ENCODE assay signal across 9 cellular contexts in the genomic region with DNA sequence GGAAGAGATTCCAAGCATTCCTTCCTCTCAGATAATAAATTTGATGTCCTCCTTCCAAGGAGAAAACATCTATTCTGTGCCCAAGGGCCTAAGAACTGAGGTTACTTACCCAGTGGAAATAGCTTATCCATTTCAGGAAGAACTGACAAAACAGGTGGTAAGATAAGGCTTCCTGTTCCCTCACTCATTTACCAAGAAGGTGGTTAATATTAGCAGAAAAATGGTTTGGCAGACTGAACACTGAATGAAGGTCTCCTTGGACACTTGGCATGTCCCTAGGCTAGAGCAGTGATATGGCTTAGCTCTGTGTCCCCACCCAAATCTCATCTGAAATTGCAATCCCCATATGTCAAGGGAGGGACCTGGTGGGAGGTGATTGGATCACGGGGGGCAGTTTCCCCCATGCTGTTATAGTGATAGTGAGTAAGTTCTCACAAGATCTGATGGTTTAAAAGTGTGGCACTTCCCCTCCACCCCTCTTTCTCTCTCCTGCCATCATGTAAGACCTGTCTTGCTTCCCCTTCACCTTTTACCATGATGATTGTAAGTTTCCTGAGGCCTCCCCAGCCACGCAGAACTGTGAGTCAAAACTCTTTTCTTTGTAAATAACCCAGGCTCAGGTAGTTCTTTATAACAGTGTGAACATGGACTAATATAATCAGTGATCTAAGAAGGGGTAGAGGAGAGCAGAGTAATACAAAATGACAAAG.
DNase-seq lines count a peak whose midpoint lies in the region; ATAC-seq, FAIRE-seq and TF ChIP-seq lines count a peak whose summit lies in the region.
"Had no signal": no experiment of that assay in that cellular context is flagged by ENCODE, and none has a peak within 500 bp of the region (broad histone marks: within the 10 kb centered on the region; RNA-seq: fewer than 3 reads in every experiment).

No MANE protein-coding gene starts in this region.

- no peak overlapping the region for H3K4me3 Mint-ChIP-seq in astrocyte (ENCODE audit: unreplicated experiment)

- no peak for TF ChIP-seq CTCF in astrocyte (IDR thresholded peaks at IDR 0.05; ENCODE audit: insufficient read depth, low read depth, low read length)

- H3K27me3 ChIP-seq in astrocyte (ENCODE audit: insufficient read depth, low read length), result no peaks in the 10 kb centered on the region
- H3K27me3 ChIP-seq: BLaER1 treated with 17β-estradiol and CSF1 and Interleukin-3, amounts not matched to agents 10 nM and 100 nM had no signal

- no peak overlapping the region for H3K9ac ChIP-seq in astrocyte (ENCODE audit: low read length)
- H3K9ac ChIP-seq: BLaER1 treated with 17β-estradiol and CSF1 and Interleukin-3, amounts not matched to agents 10 nM and 100 nM had no signal

- H3K9me3 ChIP-seq in astrocyte (ENCODE audit: insufficient read depth, low read depth, low read length), result no peaks in the 10 kb centered on the region
- H3K9me3 ChIP-seq: BLaER1 treated with 17β-estradiol and CSF1 and Interleukin-3, amounts not matched to agents 10 nM and 100 nM had no signal

- no peak for FAIRE-seq in astrocyte (lab: Jason Lieb, UNC)

- H3K4me1 Mint-ChIP-seq in astrocyte (ENCODE audit: low read depth, unreplicated experiment), result no peaks in the 10 kb centered on the region

- H3K4me3 ChIP-seq in astrocyte (ENCODE audit: insufficient read depth, low read depth, low read length), result no peak overlapping the region
- H3K4me3 ChIP-seq: BLaER1 treated with 17β-estradiol and CSF1 and Interleukin-3, amounts not matched to agents 10 nM and 100 nM had no signal

- H3K4me1 ChIP-seq in astrocyte (ENCODE audit: insufficient read depth, low read length), result no peaks in the 10 kb centered on the region

- H3K27ac Mint-ChIP-seq in astrocyte (ENCODE audit: unreplicated experiment), result no peak overlapping the region

- H3K27me3 Mint-ChIP-seq in astrocyte (ENCODE audit: low read depth, unreplicated experiment), result peaks cover 2% of the 10 kb centered on the region

- H3K36me3 Mint-ChIP-seq in astrocyte (ENCODE audit: low read depth, unreplicated experiment), result no peaks in the 10 kb centered on the region

- peak overlapping the region; percentile 32 for H2AFZ ChIP-seq in astrocyte (ENCODE audit: low read depth, low read length)

- no peaks in the 10 kb centered on the region for H4K20me1 ChIP-seq in astrocyte (ENCODE audit: insufficient read depth, low read length)
- H4K20me1 ChIP-seq: BLaER1 treated with 17β-estradiol and CSF1 and Interleukin-3, amounts not matched to agents 10 nM and 100 nM had no signal

- ATAC-seq in GM18861 (IDR thresholded peaks at IDR 0.05; ENCODE audit: unreplicated experiment) (peak; percentile 26), GM21390 (IDR thresholded peaks at IDR 0.05; ENCODE audit: unreplicated experiment) (peak; percentile 15), HG03103 (IDR thresholded peaks at IDR 0.05; ENCODE audit: low read depth, unreplicated experiment) (peak; percentile 11)

- H3K9me3 Mint-ChIP-seq in astrocyte (ENCODE audit: unreplicated experiment), result no peaks in the 10 kb centered on the region

- no peak for DNase-seq in astrocyte (ENCODE audit: low read depth)
- DNase-seq in activated CD8-positive, alpha-beta memory T cell treated with anti-CD3 and anti-CD28 coated beads for 24 hours, result no peak
- DNase-seq in A172 (ENCODE audit: low spot score), result no peak
- no peak for DNase-seq in NCI-H524 (lab: John Stamatoyannopoulos, UW)
- DNase-seq in activated naive CD4-positive, alpha-beta T cell treated with anti-CD3 and anti-CD28 coated beads, Interleukin-2, amount 50 U/mL, for 16 hours, result no peak

- no peaks in the 10 kb centered on the region for H3K79me2 ChIP-seq in astrocyte (ENCODE audit: insufficient read depth, low read length)

- no peak overlapping the region for H3K4me2 ChIP-seq in astrocyte (ENCODE audit: low read length)
- H3K4me2 ChIP-seq: BLaER1 treated with 17β-estradiol and CSF1 and Interleukin-3, amounts not matched to agents 10 nM and 100 nM had no signal

- H3K27ac ChIP-seq in astrocyte (ENCODE audit: low read depth, low read length), result no peak overlapping the region
- H3K27ac ChIP-seq: BLaER1 treated with 17β-estradiol and CSF1 and Interleukin-3, amounts not matched to agents 10 nM and 100 nM had no signal

- no peaks in the 10 kb centered on the region for H3K36me3 ChIP-seq in astrocyte (ENCODE audit: insufficient read depth, low read length)
- H3K36me3 ChIP-seq: BLaER1 treated with 17β-estradiol and CSF1 and Interleukin-3, amounts not matched to agents 10 nM and 100 nM had no signal
